Comparison of ENCODE assay signal across 8 cellular contexts in genomic region chr16:57810197-57811024, GRCh38. TPM values are rescaled to one million over a fixed set of nuclear protein-coding genes. Genes with fewer than 3 reads are reported as not detected.
DNase-seq lines count a peak whose midpoint lies in the region; ATAC-seq lines count a peak whose summit lies in the region.

No MANE protein-coding gene starts in this region.

- DNase-seq in COLO668 (lab: John Stamatoyannopoulos, UW; ENCODE audit: unreplicated experiment) (peak; percentile 92), SJCRH30 (peak; percentile 74 to 76), NCI-H526 (lab: John Stamatoyannopoulos, UW) (no peak)
- DNase-seq in activated naive CD4-positive, alpha-beta T cell treated with anti-CD3 and anti-CD28 coated beads, Interleukin-2, amount 10 ng/mL, durations not matched to agents 7 days and 5 days: peak; percentile 86
- DNase-seq in stimulated activated CD4-positive, alpha-beta T cell treated with anti-CD3 and anti-CD28 coated beads, Interleukin-1b, Interleukin-23, amount 100 ng/mL, for 1 hour (ENCODE audit: low read depth in 2 of 2): peak; percentile 45 to 54

- H3K4me1 ChIP-seq in SJCRH30: peaks cover 35% of the 10 kb centered on the region
- peaks cover 11% of the 10 kb centered on the region for H3K4me1 ChIP-seq in iPS-20b (ENCODE audit: insufficient read depth, low read length)

- peak overlapping the region; percentile 20; the same call in 1 of the 2 replicates for H3K9ac ChIP-seq in iPS-20b (ENCODE audit: low read depth, low read length)

- no peak overlapping the region for H3K4me3 ChIP-seq in SJCRH30
- H3K4me3 ChIP-seq in iPS-20b (ENCODE audit: low read length): no peak overlapping the region

- H3K4me3 Mint-ChIP-seq in activated naive CD4-positive, alpha-beta T cell treated with anti-CD3 and anti-CD28 coated beads, Interleukin-2, amount 10 ng/mL, durations not matched to agents 7 days and 5 days: no peak overlapping the region

- no peaks in the 10 kb centered on the region for H3K36me3 Mint-ChIP-seq in activated naive CD4-positive, alpha-beta T cell treated with anti-CD3 and anti-CD28 coated beads, Interleukin-2, amount 10 ng/mL, durations not matched to agents 7 days and 5 days

- peak overlapping the region; percentile 85 for H3K27ac Mint-ChIP-seq in activated naive CD4-positive, alpha-beta T cell treated with anti-CD3 and anti-CD28 coated beads, Interleukin-2, amount 10 ng/mL, durations not matched to agents 7 days and 5 days

- H3K27me3 ChIP-seq in SJCRH30 (no peaks in the 10 kb centered on the region), iPS-20b (ENCODE audit: insufficient read depth, low read length) (no peaks in the 10 kb centered on the region)

- H3K9me3 ChIP-seq in SJCRH30 (replicated peaks) (no peaks in the 10 kb centered on the region), iPS-20b (ENCODE audit: insufficient read depth, low read depth, low read length) (no peaks in the 10 kb centered on the region)

- CTCF ChIA-PET in activated naive CD4-positive, alpha-beta T cell treated with anti-CD3 and anti-CD28 coated beads, Interleukin-2, amount 10 ng/mL, durations not matched to agents 7 days and 5 days (lab: Charles Lee): interaction anchor here (0.7 to 1.6 kb wide), 4 partner anchors 11 to 190 kb away, joined by 3 to 4 read pairs (median 3); partner anchors contain the start of genes USB1 and ZNF319

- H3K9me3 Mint-ChIP-seq in activated naive CD4-positive, alpha-beta T cell treated with anti-CD3 and anti-CD28 coated beads, Interleukin-2, amount 10 ng/mL, durations not matched to agents 7 days and 5 days: no peaks in the 10 kb centered on the region

- peaks cover 65% of the 10 kb centered on the region for H3K27me3 Mint-ChIP-seq in activated naive CD4-positive, alpha-beta T cell treated with anti-CD3 and anti-CD28 coated beads, Interleukin-2, amount 10 ng/mL, durations not matched to agents 7 days and 5 days

- H3K27ac ChIP-seq in SJCRH30 (0 out of 2 replicates have a peak overlapping the region, but pooled peaks have one; percentile 7), iPS-20b (ENCODE audit: low read length) (no peak overlapping the region)

- peak; percentile 99 for ATAC-seq in GM19372 (IDR thresholded peaks at IDR 0.05; ENCODE audit: low read depth, unreplicated experiment)
- ATAC-seq in HG03457 (IDR thresholded peaks at IDR 0.05; ENCODE audit: unreplicated experiment): peak; percentile 98

- H3K36me3 ChIP-seq in SJCRH30: no peaks in the 10 kb centered on the region
- no peaks in the 10 kb centered on the region for H3K36me3 ChIP-seq in iPS-20b (ENCODE audit: insufficient read depth, low read depth, low read length)

- H3K4me1 Mint-ChIP-seq in activated naive CD4-positive, alpha-beta T cell treated with anti-CD3 and anti-CD28 coated beads, Interleukin-2, amount 10 ng/mL, durations not matched to agents 7 days and 5 days: peaks cover 32% of the 10 kb centered on the region

RNA-seq across cellular contexts. Expression of gene KIFC3, which starts 8.1 kb away (rescaled TPM):
- total RNA-seq in SJCRH30 (2014; rRNA removed; shearing (Covaris generic)): 11.4 and 11.8 TPM in 2 replicates

Comparison
In these comparisons a context has a peak if more than half of its experiments do, and no peak if none do; other contexts are left out.
1. DNase-seq: peak in COLO668 (single experiment), SJCRH30 (2 of 2), activated naive CD4-positive, alpha-beta T cell treated with anti-CD3 and anti-CD28 coated beads, Interleukin-2, amount 10 ng/mL, durations not matched to agents 7 days and 5 days (single experiment) and stimulated activated CD4-positive, alpha-beta T cell treated with anti-CD3 and anti-CD28 coated beads, Interleukin-1b, Interleukin-23, amount 100 ng/mL, for 1 hour (2 of 2); none in NCI-H526 (0 of 2).